12 cellular contexts compared by ENCODE assay signal in genomic region chr18:3104190-3105054, GRCh38.
DNase-seq lines count a peak whose midpoint lies in the region; ATAC-seq and TF ChIP-seq lines count a peak whose summit lies in the region.
"Had no signal": no experiment of that assay in that cellular context is flagged by ENCODE, and none has a peak within 500 bp of the region (broad histone marks: within the 10 kb centered on the region; RNA-seq: fewer than 3 reads in every experiment).

No MANE protein-coding gene starts in this region.

- intact Hi-C loops in left cardiac atrium (cut with DNase I) = no loop called here
- intact Hi-C loops in cardiac septum (cut with DNase I) = no loop called here
- intact Hi-C loops in ascending aorta (cut with DNase I) = no loop called here

- no peak for TF ChIP-seq CTCF in foreskin fibroblast (IDR thresholded peaks at IDR 0.05; ENCODE audit: low read depth, low read length)
- TF ChIP-seq CTCF in ascending aorta (IDR thresholded peaks at IDR 0.05) = no peak

- ATAC-seq in left cardiac atrium = peak; percentile 16 to 30

- H3K36me3 ChIP-seq in urinary bladder (ENCODE audit: insufficient read depth) (no peaks in the 10 kb centered on the region), ascending aorta (peaks cover 1 to 9% of the 10 kb centered on the region in 2 donors)

- H3K9me3 ChIP-seq in ascending aorta = no peaks in the 10 kb centered on the region

- no peaks in the 10 kb centered on the region for H3K27me3 ChIP-seq in ascending aorta
- H3K27me3 ChIP-seq: dorsolateral prefrontal cortex had no signal

- peak overlapping the region; percentile 38 for H3K27ac ChIP-seq in urinary bladder (ENCODE audit: low read depth)
- no peak overlapping the region for H3K27ac ChIP-seq in ascending aorta
- H3K27ac ChIP-seq: dorsolateral prefrontal cortex, KMS-11 had no signal

- 81% methylated on average over 6 of the region's 6 CpGs for WGBS in urinary bladder

- DNase-seq in left cardiac atrium (no peak), cardiac septum (ENCODE audit: low spot score) (no peak), amniotic epithelial cell (ENCODE audit: low read depth) (peak; percentile 92), foreskin fibroblast (peak; percentile 59 to 68), NCI-H510A treated with DMSO at 0.1 percent for 48 hours (lab: John Stamatoyannopoulos, UW) (no peak), ascending aorta (ENCODE audit: low spot score in 2 of 2) (no peak), NCI-H2171 treated with DMSO at 0.1 percent for 48 hours (lab: John Stamatoyannopoulos, UW) (no peak)
- DNase-seq: activated CD4-positive, alpha-beta T cell treated with anti-CD3 and anti-CD28 coated beads, Interleukin-2, amount 10 ng/mL, durations not matched to agents 24 days and 14 days; dorsolateral prefrontal cortex; stimulated activated CD4-positive, alpha-beta T cell treated with anti-CD3 and anti-CD28 coated beads, Interleukin-15, amount 100 ng/mL, for 24 hours had no signal

- no peak overlapping the region for H3K4me3 ChIP-seq in foreskin fibroblast (ENCODE audit: low read depth in 1 of 2, low read length in 2 of 2)
- no peak overlapping the region for H3K4me3 ChIP-seq in urinary bladder (ENCODE audit: low read depth, low read length)
- H3K4me3 ChIP-seq in ascending aorta = no peak overlapping the region
- H3K4me3 ChIP-seq: dorsolateral prefrontal cortex had no signal

- H3K4me1 ChIP-seq in urinary bladder (ENCODE audit: insufficient read depth) (no peaks in the 10 kb centered on the region), ascending aorta (peaks cover 2 to 3% of the 10 kb centered on the region in 2 donors)

Comparison
In these comparisons a context has a peak if more than half of its experiments do, and no peak if none do; other contexts are left out.
1. DNase-seq: peak in amniotic epithelial cell (single experiment) and foreskin fibroblast (2 of 2); none in left cardiac atrium (single experiment), cardiac septum (single experiment), NCI-H510A treated with DMSO at 0.1 percent for 48 hours (single experiment), ascending aorta (0 of 2) and NCI-H2171 treated with DMSO at 0.1 percent for 48 hours (single experiment).